In genomic region chr1:32239790-32240139, GRCh38 we compare ENCODE assay signal across 8 cellular contexts. TPM values are rescaled to one million over a fixed set of nuclear protein-coding genes. Genes with fewer than 3 reads are reported as not detected.
DNase-seq lines count a peak whose midpoint lies in the region; ATAC-seq and TF ChIP-seq lines count a peak whose summit lies in the region.

No MANE protein-coding gene starts in this region.

- peaks cover 29% of the 10 kb centered on the region for H3K4me1 Mint-ChIP-seq in activated naive CD4-positive, alpha-beta T cell treated with anti-CD3 and anti-CD28 coated beads, Interleukin-2, amount 10 ng/mL, durations not matched to agents 7 days and 5 days

- H3K27ac Mint-ChIP-seq in activated naive CD4-positive, alpha-beta T cell treated with anti-CD3 and anti-CD28 coated beads, Interleukin-2, amount 10 ng/mL, durations not matched to agents 7 days and 5 days = no peak overlapping the region

- no peaks in the 10 kb centered on the region for H3K9me3 Mint-ChIP-seq in activated naive CD4-positive, alpha-beta T cell treated with anti-CD3 and anti-CD28 coated beads, Interleukin-2, amount 10 ng/mL, durations not matched to agents 7 days and 5 days

- 60% methylated on average over 1 of the region's 20 CpGs for WGBS in right lobe of liver (ENCODE audit: insufficient coverage, low coverage, low lambda C conversion rate, missing lambda C conversion rate)

- TF ChIP-seq POLR2A in right lobe of liver (IDR thresholded peaks at IDR 0.05) = no peak

- H3K27me3 ChIP-seq in right lobe of liver (no peaks in the 10 kb centered on the region), upper lobe of right lung (no peaks in the 10 kb centered on the region)

- H3K27ac ChIP-seq in right lobe of liver (peak overlapping the region in 1 of 3 donors; percentile 68), upper lobe of right lung (no peak overlapping the region)

- H3K4me1 ChIP-seq in right lobe of liver (peaks cover 0 to 13% (median 6%) of the 10 kb centered on the region in 4 donors), upper lobe of right lung (peaks cover 17% of the 10 kb centered on the region)

- H3K27me3 Mint-ChIP-seq in activated naive CD4-positive, alpha-beta T cell treated with anti-CD3 and anti-CD28 coated beads, Interleukin-2, amount 10 ng/mL, durations not matched to agents 7 days and 5 days = peaks cover 20% of the 10 kb centered on the region

- CTCF ChIA-PET in activated naive CD4-positive, alpha-beta T cell treated with anti-CD3 and anti-CD28 coated beads, Interleukin-2, amount 10 ng/mL, durations not matched to agents 7 days and 5 days (lab: Charles Lee) = interaction anchor here (1.2 to 6.9 kb wide), 6 partner anchors 10 to 83 kb away, joined by 3 to 49 read pairs (median 8); partner anchors contain the start of gene LCK

- H3K4me3 ChIP-seq in right lobe of liver (peak overlapping the region; percentile 49 to 57 (median 54)), upper lobe of right lung (peak overlapping the region; percentile 79)

- intact Hi-C loops in right lobe of liver (cut with DNase I) = loop anchor here in 1 of 2 donors (10.0 kb wide), 1 partner anchor 65 kb away; no protein-coding TSS in a partner anchor
- intact Hi-C loops in upper lobe of right lung (cut with DNase I) = loop anchor here (10.0 kb wide), 1 partner anchor 55 kb away; the partner anchor contains the start of gene HDAC1

- TF ChIP-seq CTCF in right lobe of liver (IDR thresholded peaks at IDR 0.05) = no peak
- TF ChIP-seq CTCF in upper lobe of right lung (IDR thresholded peaks at IDR 0.05) = no peak

- no peaks in the 10 kb centered on the region for H3K36me3 Mint-ChIP-seq in activated naive CD4-positive, alpha-beta T cell treated with anti-CD3 and anti-CD28 coated beads, Interleukin-2, amount 10 ng/mL, durations not matched to agents 7 days and 5 days

- H3K36me3 ChIP-seq in right lobe of liver (no peaks in the 10 kb centered on the region), upper lobe of right lung (no peaks in the 10 kb centered on the region)

- no peak for DNase-seq in activated naive CD4-positive, alpha-beta T cell treated with anti-CD3 and anti-CD28 coated beads, Interleukin-2, amount 10 ng/mL, durations not matched to agents 7 days and 5 days
- DNase-seq in activated naive CD4-positive, alpha-beta T cell treated with anti-CD3 and anti-CD28 coated beads, Interleukin-2, amount 50 U/mL, for 16 hours = no peak
- peak; percentile 18 for DNase-seq in astrocyte of the hippocampus (ENCODE audit: low read depth, low spot score)
- no peak for DNase-seq in right lobe of liver
- no peak for DNase-seq in upper lobe of right lung
- DNase-seq in OCI-M1 (lab: John Stamatoyannopoulos, UW) = no peak
- no peak for DNase-seq in NCI-H2081 (lab: John Stamatoyannopoulos, UW)
- no peak for DNase-seq in DMS 273 (lab: John Stamatoyannopoulos, UW; ENCODE audit: unreplicated experiment)

- no peaks in the 10 kb centered on the region for H3K9me3 ChIP-seq in right lobe of liver
- H3K9me3 ChIP-seq in upper lobe of right lung = no peaks in the 10 kb centered on the region

- ATAC-seq in right lobe of liver (no peak), upper lobe of right lung (peak; percentile 2)

- peak overlapping the region; percentile 81 for H3K4me3 Mint-ChIP-seq in activated naive CD4-positive, alpha-beta T cell treated with anti-CD3 and anti-CD28 coated beads, Interleukin-2, amount 10 ng/mL, durations not matched to agents 7 days and 5 days

RNA-seq across cellular contexts. Expression of gene FAM167B, which starts 7.3 kb away (rescaled TPM):
- total RNA-seq in right lobe of liver (1 to 10 TPM; 1.3 to 9.4 (median 5.2) TPM), upper lobe of right lung (65.9 TPM)

RNA-seq across cellular contexts. Expression of gene LCK, which starts 11.3 kb away (rescaled TPM):
- 1 to 10 TPM in 4 of 6 experiments, under 1 TPM in 2; 0.73 to 1.7 (median 1.1) TPM for total RNA-seq in right lobe of liver
- 8.3 TPM for total RNA-seq in upper lobe of right lung

RNA-seq across cellular contexts. Expression of gene EIF3I, which starts 17.6 kb away (rescaled TPM):
- total RNA-seq in right lobe of liver (100 to 1,000 TPM in 2 of 6 experiments, 10 to 100 TPM in 4; 67.5 to 130 (median 71.9) TPM), upper lobe of right lung (116 TPM)

RNA-seq across cellular contexts. Expression of gene TMEM234, which starts 17.6 kb away (rescaled TPM):
- total RNA-seq in right lobe of liver = 1 to 10 TPM; 3.4 to 7.2 (median 5.9) TPM
- 22.3 TPM for total RNA-seq in upper lobe of right lung

RNA-seq across cellular contexts. Expression of gene DCDC2B, which starts 30.9 kb away (rescaled TPM):
- total RNA-seq in right lobe of liver (not detected), upper lobe of right lung (not detected)
